Comparison of ENCODE assay signal across 15 cellular contexts in genomic region chr17:81235822-81236740, GRCh38. TPM values are rescaled to one million over a fixed set of nuclear protein-coding genes. Genes with fewer than 3 reads are reported as not detected.
A peak's percentile ranks its signal among the peaks of the same experiment; 100 is the strongest.
DNase-seq lines count a peak whose midpoint lies in the region; ATAC-seq, FAIRE-seq and TF ChIP-seq lines count a peak whose summit lies in the region.
"Had no signal": no experiment of that assay in that cellular context is flagged by ENCODE, and none has a peak within 500 bp of the region (broad histone marks: within the 10 kb centered on the region; RNA-seq: fewer than 3 reads in every experiment).

No MANE protein-coding gene starts in this region.

- BruUV-seq in HepG2 (replicated peaks; lab: Mats Ljungman, UMichigan), result no TSS peak

- peaks cover 37% of the 10 kb centered on the region for H3K79me2 ChIP-seq in HepG2 (ENCODE audit: insufficient read depth, low read length)

- H3K36me3 ChIP-seq in HepG2 (replicated peaks in 1 of 2; ENCODE audit: control insufficient read depth in 1 of 2, insufficient read depth in 2 of 2, low read length in 2 of 2), result peaks cover 16 to 20% of the 10 kb centered on the region in 2 experiments; a peak in 3 of 5 replicates
- peaks cover 25% of the 10 kb centered on the region for H3K36me3 ChIP-seq in MG63

- no peak overlapping the region for H3K4me2 ChIP-seq in HepG2 (ENCODE audit: low read depth, low read length)

- no peak overlapping the region for H3K4me3 ChIP-seq in right cardiac atrium (ENCODE audit: low read length)
- H3K4me3 ChIP-seq in HepG2 (replicated peaks in 1 of 3; ENCODE audit: insufficient read depth in 1 of 3, low read depth in 2 of 3, low read length in 3 of 3), result no peak overlapping the region
- no peak overlapping the region for H3K4me3 ChIP-seq in coronary artery
- no peak overlapping the region for H3K4me3 ChIP-seq in MG63
- H3K4me3 ChIP-seq: SJCRH30 had no signal

- intact Hi-C loops in right cardiac atrium (cut with DNase I), result no loop called here
- intact Hi-C loops in left cardiac atrium (cut with DNase I), result no loop called here
- intact Hi-C loops in HepG2 (cut with micrococcal nuclease; ENCODE audit: unreplicated experiment), result no loop called here

- DNase-seq in right cardiac atrium, result peak; percentile 12 to 55 (median 43)
- DNase-seq in left cardiac atrium, result no peak
- no peak for DNase-seq in RWPE1 (ENCODE audit: low spot score)
- no peak for DNase-seq in HepG2 (ENCODE audit: low spot score)
- no peak for DNase-seq in NAMALWA (ENCODE audit: low spot score)
- no peak for DNase-seq in coronary artery (ENCODE audit: low spot score)
- DNase-seq in MG63, result no peak
- DNase-seq: H9; NCI-H1048; NCI-H1436 treated with DMSO at 0.1 percent for 48 hours; NCI-H2029 treated with DMSO at 0.1 percent for 48 hours; NCI-H2171 treated with DMSO at 0.1 percent for 48 hours; NCI-H446 treated with DMSO at 0.1 percent for 48 hours; NK-92 treated with Interleukin-12 subunit alpha and Interleukin-12 subunit beta, amount 100 ng/mL, for 24 hours; SJCRH30 had no signal

- FAIRE-seq in HepG2 (lab: Jason Lieb, UNC), result no peak

- ATAC-seq in right cardiac atrium (no peak), left cardiac atrium (no peak), HepG2 (no peak)

- H2AFZ ChIP-seq in HepG2 (ENCODE audit: low read length), result no peak overlapping the region

- H3K27me3 ChIP-seq in right cardiac atrium (ENCODE audit: control insufficient read depth, insufficient read depth) (no peaks in the 10 kb centered on the region), HepG2 (ENCODE audit: control insufficient read depth in 1 of 2, insufficient read depth in 2 of 2, low read length in 2 of 2) (no peaks in the 10 kb centered on the region; a peak in 1 of 5 replicates), MG63 (no peaks in the 10 kb centered on the region)
- H3K27me3 ChIP-seq: SJCRH30 had no signal

- TF ChIP-seq CTCF in RWPE1 (conservative IDR thresholded peaks at IDR 0.05; ENCODE audit: low read depth), result no peak
- TF ChIP-seq CTCF in HepG2 (CRISPR knock-in tag; IDR thresholded peaks at IDR 0.05), result no peak
- no peak for TF ChIP-seq CTCF in coronary artery (IDR thresholded peaks at IDR 0.05)

- TF ChIP-seq EP300 in HepG2 (IDR thresholded peaks at IDR 0.05; ENCODE audit: low read depth in 2 of 2, low read length in 2 of 2) (no peak), HepG2 (CRISPR knock-in tag; IDR thresholded peaks at IDR 0.05; ENCODE audit: borderline replicate concordance) (no peak)

- CTCF ChIA-PET in RWPE1 (lab: Yijun Ruan, JAX), result no interaction called here
- CTCF ChIA-PET in HepG2 (lab: Yijun Ruan, JAX; ENCODE audit: low intra/inter-chr PET ratio, low total read pairs), result no interaction called here

- H3K27ac ChIP-seq in right cardiac atrium (ENCODE audit: low read length), result no peak overlapping the region
- peak overlapping the region; percentile 23 for H3K27ac ChIP-seq in RWPE1
- no peak overlapping the region for H3K27ac ChIP-seq in HepG2 (ENCODE audit: extremely low read length, insufficient read depth, low read length)
- no peak overlapping the region for H3K27ac ChIP-seq in coronary artery
- H3K27ac ChIP-seq: SJCRH30 had no signal

- POLR2A ChIA-PET in RWPE1 (lab: Yijun Ruan, JAX; ENCODE audit: low non-redundant PET) (no interaction called here), HepG2 (lab: Yijun Ruan, JAX) (interaction anchor here (1.0 kb wide), 1 partner anchor 13 kb away, joined by 3 read pairs; the partner anchor contains the start of gene CEP131)

- in situ Hi-C loops in HepG2 (cut with HindIII; ENCODE audit: extremely low pct_ligation_motif_present, low pct_unique_long_range_greater_than_20kb), result no loop called here

- peaks cover 8% of the 10 kb centered on the region for H3K4me1 ChIP-seq in right cardiac atrium (ENCODE audit: control insufficient read depth, insufficient read depth, low read length)
- peaks cover 22% of the 10 kb centered on the region for H3K4me1 ChIP-seq in HepG2 (ENCODE audit: insufficient read depth, low read length)

- peaks cover 4% of the 10 kb centered on the region; the same call in 1 of the 2 replicates for H4K20me1 ChIP-seq in HepG2 (ENCODE audit: insufficient read depth, low read length)

- H3K9me3 ChIP-seq in right cardiac atrium (ENCODE audit: control insufficient read depth, low read length), result no peaks in the 10 kb centered on the region
- H3K9me3 ChIP-seq in HepG2 (ENCODE audit: low read length), result no peaks in the 10 kb centered on the region
- H3K9me3 ChIP-seq in MG63, result no peaks in the 10 kb centered on the region
- H3K9me3 ChIP-seq: SJCRH30 had no signal

- WGBS in right cardiac atrium, result 90% methylated on average over 32 of the region's 32 CpGs
- WGBS in HepG2 (ENCODE audit: low lambda C conversion rate), result 97% methylated on average over 29 of the region's 32 CpGs

- no peak for TF ChIP-seq POLR2A in HepG2 (IDR thresholded peaks at IDR 0.05; ENCODE audit: insufficient read depth in 1 of 2, low read depth in 2 of 2, low read length in 2 of 2)

- no peak for TF ChIP-seq RAD21 in HepG2 (CRISPR knock-in tag; IDR thresholded peaks at IDR 0.05)

- H3K9ac ChIP-seq in HepG2 (ENCODE audit: insufficient read depth, low read depth, low read length), result no peak overlapping the region

RNA-seq across cellular contexts. Expression of gene TEPSIN, which starts 2.8 kb away (rescaled TPM):
- total RNA-seq in right cardiac atrium (10 to 100 TPM; 12.5 to 17.7 (median 14.2) TPM), left cardiac atrium (10 to 100 TPM; 12.7 to 14.0 TPM), HepG2 (2016; rRNA removed; fragmentation: Illumina TruSeq; extraction: Trizol) (8.5 and 18.8 TPM in 2 replicates)
- polyA plus RNA-seq in right cardiac atrium (12.6 TPM), HepG2 (2011; rRNA removed) (16.1 and 19.7 TPM in 2 replicates)
- 5.0 and 7.5 TPM in 2 replicates for total RNA-seq in HepG2 (2016; cell fraction: cytosol; rRNA removed; fragmentation: Illumina TruSeq; extraction: Trizol; ENCODE audit: low read depth)
- total RNA-seq in HepG2 (2016; cell fraction: insoluble cytoplasmic fraction; rRNA removed; fragmentation: Illumina TruSeq; extraction: Trizol), result 7.1 and 20.3 TPM in 2 replicates
- 7.0 and 8.1 TPM in 2 replicates for total RNA-seq in HepG2 (2016; cell fraction: membrane; rRNA removed; fragmentation: Illumina TruSeq; extraction: Trizol)
- 24.5 and 27.8 TPM in 2 replicates for total RNA-seq in HepG2 (2016; cell fraction: nucleus; rRNA removed; fragmentation: Illumina TruSeq; extraction: Trizol)
- 4.0 and 8.2 TPM in 2 replicates for polyA plus RNA-seq in HepG2 (2011; cell fraction: cytosol; rRNA removed)
- polyA plus RNA-seq in HepG2 (2011; cell fraction: nucleus; rRNA removed), result 328 and 418 TPM in 2 replicates
- 9.5 and 16.4 TPM in 2 replicates for polyA plus RNA-seq in HepG2 (2012)
- 2.4 and 2.5 TPM in 2 replicates for polyA plus RNA-seq in HepG2 (2016; cell fraction: cytosol; fragmentation: Illumina TruSeq; extraction: Trizol; ENCODE audit: low read depth)
- polyA plus RNA-seq in HepG2 (2016; cell fraction: insoluble cytoplasmic fraction; fragmentation: Illumina TruSeq; extraction: Trizol; ENCODE audit: low read depth), result 6.3 and 9.9 TPM in 2 replicates
- 4.3 and 6.0 TPM in 2 replicates for polyA plus RNA-seq in HepG2 (2016; cell fraction: membrane; fragmentation: Illumina TruSeq; extraction: Trizol; ENCODE audit: low read depth)
- polyA plus RNA-seq in HepG2 (2016; cell fraction: nucleus; fragmentation: Illumina TruSeq; extraction: Trizol; ENCODE audit: insufficient read depth, low read depth), result 90.2 and 98.6 TPM in 2 replicates
- 14.1 and 21.0 TPM in 2 replicates for polyA minus RNA-seq in HepG2 (2011; rRNA and poly(A)+ RNA removed; ENCODE audit: low replicate concordance)
- 3.4 and 3.7 TPM in 2 replicates for polyA minus RNA-seq in HepG2 (2011; cell fraction: cytosol; rRNA and poly(A)+ RNA removed)
- 39.0 and 47.9 TPM in 2 replicates for polyA minus RNA-seq in HepG2 (2011; cell fraction: nucleus; rRNA and poly(A)+ RNA removed)
- total RNA-seq in MG63 (2014; rRNA removed; shearing (Covaris generic); ENCODE audit: low replicate concordance), result 19.5 and 20.4 TPM in 2 replicates

RNA-seq across cellular contexts. Expression of gene NDUFAF8, which starts 3.0 kb away (rescaled TPM):
- total RNA-seq in right cardiac atrium, result 10 to 100 TPM; 51.5 to 75.4 (median 62.5) TPM
- 55.0 TPM for polyA plus RNA-seq in right cardiac atrium
- total RNA-seq in left cardiac atrium, result 10 to 100 TPM; 60.2 to 66.5 TPM
- 213 and 233 TPM in 2 replicates for total RNA-seq in HepG2 (2016; rRNA removed; fragmentation: Illumina TruSeq; extraction: Trizol)
- 565 and 636 TPM in 2 replicates for total RNA-seq in HepG2 (2016; cell fraction: cytosol; rRNA removed; fragmentation: Illumina TruSeq; extraction: Trizol; ENCODE audit: low read depth)
- 209 and 214 TPM in 2 replicates for total RNA-seq in HepG2 (2016; cell fraction: insoluble cytoplasmic fraction; rRNA removed; fragmentation: Illumina TruSeq; extraction: Trizol)
- total RNA-seq in HepG2 (2016; cell fraction: membrane; rRNA removed; fragmentation: Illumina TruSeq; extraction: Trizol), result 441 and 487 TPM in 2 replicates
- 99.9 and 114 TPM in 2 replicates for total RNA-seq in HepG2 (2016; cell fraction: nucleus; rRNA removed; fragmentation: Illumina TruSeq; extraction: Trizol)
- polyA plus RNA-seq in HepG2 (2011; rRNA removed), result 62.4 and 75.6 TPM in 2 replicates
- polyA plus RNA-seq in HepG2 (2011; cell fraction: cytosol; rRNA removed), result 52.0 and 67.0 TPM in 2 replicates
- 67.0 and 99.7 TPM in 2 replicates for polyA plus RNA-seq in HepG2 (2011; cell fraction: nucleus; rRNA removed)
- 74.7 and 106 TPM in 2 replicates for polyA plus RNA-seq in HepG2 (2012)
- polyA plus RNA-seq in HepG2 (2016; cell fraction: cytosol; fragmentation: Illumina TruSeq; extraction: Trizol; ENCODE audit: low read depth), result 562 and 639 TPM in 2 replicates
- 170 and 188 TPM in 2 replicates for polyA plus RNA-seq in HepG2 (2016; cell fraction: insoluble cytoplasmic fraction; fragmentation: Illumina TruSeq; extraction: Trizol; ENCODE audit: low read depth)
- polyA plus RNA-seq in HepG2 (2016; cell fraction: membrane; fragmentation: Illumina TruSeq; extraction: Trizol; ENCODE audit: low read depth), result 357 and 397 TPM in 2 replicates
- polyA plus RNA-seq in HepG2 (2016; cell fraction: nucleus; fragmentation: Illumina TruSeq; extraction: Trizol; ENCODE audit: insufficient read depth, low read depth), result 180 and 208 TPM in 2 replicates
- 13.6 and 21.7 TPM in 2 replicates for polyA minus RNA-seq in HepG2 (2011; rRNA and poly(A)+ RNA removed; ENCODE audit: low replicate concordance)
- 4.9 and 8.2 TPM in 2 replicates for polyA minus RNA-seq in HepG2 (2011; cell fraction: cytosol; rRNA and poly(A)+ RNA removed)
- 26.2 and 31.2 TPM in 2 replicates for polyA minus RNA-seq in HepG2 (2011; cell fraction: nucleus; rRNA and poly(A)+ RNA removed)
- 63.1 and 163 TPM in 2 replicates for total RNA-seq in MG63 (2014; rRNA removed; shearing (Covaris generic); ENCODE audit: low replicate concordance)

RNA-seq across cellular contexts. Expression of gene CEP131, which starts 13.3 kb away (rescaled TPM):
- total RNA-seq in right cardiac atrium (1 to 10 TPM; 4.6 to 5.9 (median 5.2) TPM), left cardiac atrium (1 to 10 TPM; 4.9 to 5.7 TPM), HepG2 (2016; rRNA removed; fragmentation: Illumina TruSeq; extraction: Trizol) (11.1 and 16.8 TPM in 2 replicates)
- polyA plus RNA-seq in right cardiac atrium (7.4 TPM), HepG2 (2011; rRNA removed) (5.0 and 5.6 TPM in 2 replicates)
- 2.2 and 3.5 TPM in 2 replicates for total RNA-seq in HepG2 (2016; cell fraction: cytosol; rRNA removed; fragmentation: Illumina TruSeq; extraction: Trizol; ENCODE audit: low read depth)
- 8.4 and 18.4 TPM in 2 replicates for total RNA-seq in HepG2 (2016; cell fraction: insoluble cytoplasmic fraction; rRNA removed; fragmentation: Illumina TruSeq; extraction: Trizol)
- 5.8 and 6.2 TPM in 2 replicates for total RNA-seq in HepG2 (2016; cell fraction: membrane; rRNA removed; fragmentation: Illumina TruSeq; extraction: Trizol)
- total RNA-seq in HepG2 (2016; cell fraction: nucleus; rRNA removed; fragmentation: Illumina TruSeq; extraction: Trizol), result 10.7 and 12.3 TPM in 2 replicates
- polyA plus RNA-seq in HepG2 (2011; cell fraction: cytosol; rRNA removed), result 3.0 and 5.8 TPM in 2 replicates
- polyA plus RNA-seq in HepG2 (2011; cell fraction: nucleus; rRNA removed), result 31.7 and 46.2 TPM in 2 replicates
- 6.3 and 6.8 TPM in 2 replicates for polyA plus RNA-seq in HepG2 (2012)
- polyA plus RNA-seq in HepG2 (2016; cell fraction: cytosol; fragmentation: Illumina TruSeq; extraction: Trizol; ENCODE audit: low read depth), result 2.7 and 3.3 TPM in 2 replicates
- 11.8 and 13.5 TPM in 2 replicates for polyA plus RNA-seq in HepG2 (2016; cell fraction: insoluble cytoplasmic fraction; fragmentation: Illumina TruSeq; extraction: Trizol; ENCODE audit: low read depth)
- 4.3 and 4.6 TPM in 2 replicates for polyA plus RNA-seq in HepG2 (2016; cell fraction: membrane; fragmentation: Illumina TruSeq; extraction: Trizol; ENCODE audit: low read depth)
- polyA plus RNA-seq in HepG2 (2016; cell fraction: nucleus; fragmentation: Illumina TruSeq; extraction: Trizol; ENCODE audit: insufficient read depth, low read depth), result 35.7 and 41.4 TPM in 2 replicates
- polyA minus RNA-seq in HepG2 (2011; rRNA and poly(A)+ RNA removed; ENCODE audit: low replicate concordance), result 4.8 and 5.8 TPM in 2 replicates
- 3.0 and 4.2 TPM in 2 replicates for polyA minus RNA-seq in HepG2 (2011; cell fraction: cytosol; rRNA and poly(A)+ RNA removed)
- polyA minus RNA-seq in HepG2 (2011; cell fraction: nucleus; rRNA and poly(A)+ RNA removed), result 7.6 and 8.0 TPM in 2 replicates
- 13.3 and 22.9 TPM in 2 replicates for total RNA-seq in MG63 (2014; rRNA removed; shearing (Covaris generic); ENCODE audit: low replicate concordance)

RNA-seq across cellular contexts. Expression of gene SLC38A10, which starts 59.0 kb away (rescaled TPM):
- 10 to 100 TPM; 50.8 to 63.9 (median 53.5) TPM for total RNA-seq in right cardiac atrium
- 61.5 TPM for polyA plus RNA-seq in right cardiac atrium
- total RNA-seq in left cardiac atrium, result 10 to 100 TPM; 46.4 to 54.0 TPM
- total RNA-seq in HepG2 (2016; rRNA removed; fragmentation: Illumina TruSeq; extraction: Trizol), result 23.0 and 55.8 TPM in 2 replicates
- total RNA-seq in HepG2 (2016; cell fraction: cytosol; rRNA removed; fragmentation: Illumina TruSeq; extraction: Trizol; ENCODE audit: low read depth), result 18.5 and 23.3 TPM in 2 replicates
- 19.1 and 55.8 TPM in 2 replicates for total RNA-seq in HepG2 (2016; cell fraction: insoluble cytoplasmic fraction; rRNA removed; fragmentation: Illumina TruSeq; extraction: Trizol)
- 18.8 and 20.0 TPM in 2 replicates for total RNA-seq in HepG2 (2016; cell fraction: membrane; rRNA removed; fragmentation: Illumina TruSeq; extraction: Trizol)
- total RNA-seq in HepG2 (2016; cell fraction: nucleus; rRNA removed; fragmentation: Illumina TruSeq; extraction: Trizol), result 52.6 and 64.0 TPM in 2 replicates
- 23.4 and 33.6 TPM in 2 replicates for polyA plus RNA-seq in HepG2 (2011; rRNA removed)
- polyA plus RNA-seq in HepG2 (2011; cell fraction: cytosol; rRNA removed), result 20.1 and 34.6 TPM in 2 replicates
- polyA plus RNA-seq in HepG2 (2011; cell fraction: nucleus; rRNA removed), result 63.4 and 88.4 TPM in 2 replicates
- polyA plus RNA-seq in HepG2 (2012), result 22.8 and 28.0 TPM in 2 replicates
- 5.7 and 7.1 TPM in 2 replicates for polyA plus RNA-seq in HepG2 (2016; cell fraction: cytosol; fragmentation: Illumina TruSeq; extraction: Trizol; ENCODE audit: low read depth)
- 19.7 and 23.4 TPM in 2 replicates for polyA plus RNA-seq in HepG2 (2016; cell fraction: insoluble cytoplasmic fraction; fragmentation: Illumina TruSeq; extraction: Trizol; ENCODE audit: low read depth)
- 10.4 and 11.4 TPM in 2 replicates for polyA plus RNA-seq in HepG2 (2016; cell fraction: membrane; fragmentation: Illumina TruSeq; extraction: Trizol; ENCODE audit: low read depth)
- polyA plus RNA-seq in HepG2 (2016; cell fraction: nucleus; fragmentation: Illumina TruSeq; extraction: Trizol; ENCODE audit: insufficient read depth, low read depth), result 123 and 129 TPM in 2 replicates
- 53.9 and 165 TPM in 2 replicates for polyA minus RNA-seq in HepG2 (2011; rRNA and poly(A)+ RNA removed; ENCODE audit: low replicate concordance)
- 62.7 and 77.3 TPM in 2 replicates for polyA minus RNA-seq in HepG2 (2011; cell fraction: cytosol; rRNA and poly(A)+ RNA removed)
- polyA minus RNA-seq in HepG2 (2011; cell fraction: nucleus; rRNA and poly(A)+ RNA removed), result 25.7 and 27.8 TPM in 2 replicates
- total RNA-seq in MG63 (2014; rRNA removed; shearing (Covaris generic); ENCODE audit: low replicate concordance), result 76.4 and 121 TPM in 2 replicates

Comparison
In these comparisons a context has a peak if more than half of its experiments do, and no peak if none do; other contexts are left out.
1. DNase-seq: peak in right cardiac atrium (3 of 3); none in left cardiac atrium (single experiment), RWPE1 (single experiment), HepG2 (single experiment), NAMALWA (single experiment), coronary artery (single experiment) and MG63 (single experiment).